8 cellular contexts compared by ENCODE assay signal in genomic region chr19:34175173-34175572, GRCh38. TPM values are rescaled to one million over a fixed set of nuclear protein-coding genes. Genes with fewer than 3 reads are reported as not detected.
A peak's percentile ranks its signal among the peaks of the same experiment; 100 is the strongest.
DNase-seq lines count a peak whose midpoint lies in the region; ATAC-seq and TF ChIP-seq lines count a peak whose summit lies in the region.
"Not testable (repeated sequence)": the region's sequence is repeated elsewhere in the genome, so short reads cannot be mapped to it uniquely, and the experiment has no call there.

No MANE protein-coding gene starts in this region.

- POLR2A ChIA-PET in HEK293 (lab: Yijun Ruan, JAX) = interaction anchor here (0.7 kb wide), 1 partner anchor 25 kb away, joined by 3 read pairs; no protein-coding TSS in a partner anchor
- POLR2A ChIA-PET in SK-N-SH (lab: Yijun Ruan, JAX) = not testable (repeated sequence)

- not testable (repeated sequence) for DNase-seq in SK-N-SH; coronary artery (ENCODE audit: low spot score); neural progenitor cell (ENCODE audit: low spot score); stomach

- H3K27ac Mint-ChIP-seq in activated T-helper 17 cell treated with anti-CD3 and anti-CD28 coated beads, Interleukin-2, amount 50 U/mL, for 72 hours; neural progenitor cell: not testable (repeated sequence)

- not testable (repeated sequence) for H3K9me3 Mint-ChIP-seq in activated T-helper 17 cell treated with anti-CD3 and anti-CD28 coated beads, Interleukin-2, amount 50 U/mL, for 72 hours; neural progenitor cell

- not testable (repeated sequence) for H2AFZ ChIP-seq in SK-N-SH (ENCODE audit: low read depth); neural progenitor cell (replicated peaks)

- H4K20me1 ChIP-seq in BLaER1 treated with 17β-estradiol and CSF1 and Interleukin-3, amounts not matched to agents 10 nM and 100 nM = peaks cover 69 to 76% (median 71%) of the 10 kb centered on the region in 11 experiments
- H4K20me1 ChIP-seq in SK-N-SH (ENCODE audit: insufficient read depth) = peaks cover 68% of the 10 kb centered on the region
- peaks cover 70% of the 10 kb centered on the region for H4K20me1 ChIP-seq in neural progenitor cell (ENCODE audit: low read depth)

- TF ChIP-seq CTCF in HEK293 (tag by site-specific recombination; IDR thresholded peaks at IDR 0.05); SK-N-SH (IDR thresholded peaks at IDR 0.05); coronary artery (IDR thresholded peaks at IDR 0.05); neural progenitor cell (IDR thresholded peaks at IDR 0.05); stomach (IDR thresholded peaks at IDR 0.05): not testable (repeated sequence)

- peak overlapping the region in 10 of 11 experiments; percentile 20 to 100 (median 46); a peak in 15 of 22 replicates for H3K9ac ChIP-seq in BLaER1 treated with 17β-estradiol and CSF1 and Interleukin-3, amounts not matched to agents 10 nM and 100 nM
- H3K9ac ChIP-seq in SK-N-SH; iPS-18a (ENCODE audit: low read length); neural progenitor cell: not testable (repeated sequence)

- not testable (repeated sequence) for TF ChIP-seq EP300 in SK-N-SH (IDR thresholded peaks at IDR 0.05; ENCODE audit: borderline replicate concordance in 1 of 2, low read depth in 1 of 2, low read length in 1 of 2); stomach (IDR thresholded peaks at IDR 0.05)

- H3K79me2 ChIP-seq in SK-N-SH (ENCODE audit: insufficient read depth) (peaks cover 78% of the 10 kb centered on the region), neural progenitor cell (ENCODE audit: low read depth) (peaks cover 88% of the 10 kb centered on the region)

- H3K36me3 Mint-ChIP-seq in activated T-helper 17 cell treated with anti-CD3 and anti-CD28 coated beads, Interleukin-2, amount 50 U/mL, for 72 hours (ENCODE audit: low read depth) = peaks cover 78% of the 10 kb centered on the region
- H3K36me3 Mint-ChIP-seq in neural progenitor cell = peaks cover 14% of the 10 kb centered on the region

- not testable (repeated sequence) for H3K9me3 ChIP-seq in BLaER1 treated with 17β-estradiol and CSF1 and Interleukin-3, amounts not matched to agents 10 nM and 100 nM (replicated peaks in 1 of 11); HEK293 (ENCODE audit: control insufficient read depth, insufficient read depth, low read depth, low read length); SK-N-SH; iPS-18a (ENCODE audit: control insufficient read depth, low read depth, low read length); neural progenitor cell (ENCODE audit: low read depth); stomach

- not testable (repeated sequence) for H3K9me2 ChIP-seq in SK-N-SH

- ATAC-seq in activated T-helper 17 cell treated with anti-CD3 and anti-CD28 coated beads, Interleukin-2, amount 50 U/mL, for 72 hours (replicated peaks) = not testable (repeated sequence)

- TF ChIP-seq POLR2A in stomach (IDR thresholded peaks at IDR 0.05) = not testable (repeated sequence)

- peak overlapping the region; percentile 86 for H3K4me3 Mint-ChIP-seq in activated T-helper 17 cell treated with anti-CD3 and anti-CD28 coated beads, Interleukin-2, amount 50 U/mL, for 72 hours
- H3K4me3 Mint-ChIP-seq in neural progenitor cell = peak overlapping the region; percentile 44

- H3K27me3 ChIP-seq in BLaER1 treated with 17β-estradiol and CSF1 and Interleukin-3, amounts not matched to agents 10 nM and 100 nM; SK-N-SH (ENCODE audit: insufficient read depth); iPS-18a (ENCODE audit: control insufficient read depth, insufficient read depth, low read length); neural progenitor cell; stomach: not testable (repeated sequence)

- peaks cover 9 to 62% (median 37%) of the 10 kb centered on the region in 11 experiments; a peak in 21 of 22 replicates for H3K36me3 ChIP-seq in BLaER1 treated with 17β-estradiol and CSF1 and Interleukin-3, amounts not matched to agents 10 nM and 100 nM
- peaks cover 8 to 40% of the 10 kb centered on the region in 2 experiments for H3K36me3 ChIP-seq in HEK293 (ENCODE audit: control insufficient read depth in 2 of 2, insufficient read depth in 1 of 2, low read length in 2 of 2)
- H3K36me3 ChIP-seq in SK-N-SH (replicated peaks in 1 of 2; ENCODE audit: control insufficient read depth in 1 of 2, insufficient read depth in 2 of 2, low read length in 1 of 2) = peaks cover 10 to 36% of the 10 kb centered on the region in 2 experiments
- peaks cover 19% of the 10 kb centered on the region for H3K36me3 ChIP-seq in iPS-18a (ENCODE audit: control insufficient read depth, low read depth, low read length)
- H3K36me3 ChIP-seq in neural progenitor cell = peaks cover 12% of the 10 kb centered on the region
- not testable (repeated sequence) for H3K36me3 ChIP-seq in stomach

- CTCF ChIA-PET in HEK293 (lab: Yijun Ruan, JAX) = interaction anchor here (0.6 to 7.9 kb wide), 7 partner anchors 16 to 1520 kb away, joined by 3 to 64 read pairs (median 3); no protein-coding TSS in a partner anchor
- CTCF ChIA-PET in SK-N-SH (lab: Yijun Ruan, JAX) = not testable (repeated sequence)

- 81% methylated on average over 8 of the region's 8 CpGs for WGBS in SK-N-SH (ENCODE audit: low lambda C conversion rate)
- 68 to 80% (median 75%) methylated on average over 8 of the region's 8 CpGs for WGBS in stomach, 5 donors

- not testable (repeated sequence) for H3K27me3 Mint-ChIP-seq in activated T-helper 17 cell treated with anti-CD3 and anti-CD28 coated beads, Interleukin-2, amount 50 U/mL, for 72 hours; neural progenitor cell (ENCODE audit: insufficient read depth, low read depth)

- peak overlapping the region; percentile 80 to 98 (median 93) for H3K4me2 ChIP-seq in BLaER1 treated with 17β-estradiol and CSF1 and Interleukin-3, amounts not matched to agents 10 nM and 100 nM
- peak overlapping the region; percentile 87 for H3K4me2 ChIP-seq in SK-N-SH
- H3K4me2 ChIP-seq in neural progenitor cell = peak overlapping the region; percentile 88

- intact Hi-C loops in stomach (cut with DNase I; ENCODE audit: low total_unique reads) = not testable (repeated sequence)

- H3F3A ChIP-seq in SK-N-SH (replicated peaks; ENCODE audit: insufficient read depth) = peaks cover 12% of the 10 kb centered on the region
- H3F3A ChIP-seq in neural progenitor cell (ENCODE audit: low read depth) = peaks cover 32% of the 10 kb centered on the region

- H3K4me3 ChIP-seq in BLaER1 treated with 17β-estradiol and CSF1 and Interleukin-3, amounts not matched to agents 10 nM and 100 nM = peak overlapping the region; percentile 25 to 99 (median 91); a peak in 15 of 20 replicates
- H3K4me3 ChIP-seq in HEK293 (ENCODE audit: low read depth, low read length); SK-N-SH (ENCODE audit: low read depth in 2 of 2, low read length in 1 of 2): not testable (repeated sequence)
- peak overlapping the region; percentile 50 for H3K4me3 ChIP-seq in coronary artery
- H3K4me3 ChIP-seq in iPS-18a (ENCODE audit: low read length) = peak overlapping the region; percentile 11
- H3K4me3 ChIP-seq in neural progenitor cell = peak overlapping the region; percentile 91
- H3K4me3 ChIP-seq in stomach = peak overlapping the region in 2 of 4 donors; percentile 20 to 69

- H3K4me1 ChIP-seq in BLaER1 treated with 17β-estradiol and CSF1 and Interleukin-3, amounts not matched to agents 10 nM and 100 nM = peaks cover 46 to 80% (median 71%) of the 10 kb centered on the region in 10 experiments
- peaks cover 65% of the 10 kb centered on the region for H3K4me1 ChIP-seq in HEK293 (ENCODE audit: control insufficient read depth, insufficient read depth, low read length)
- H3K4me1 ChIP-seq in SK-N-SH (ENCODE audit: control insufficient read depth in 1 of 2, insufficient read depth in 2 of 2, low read depth in 1 of 2, low read length in 1 of 2) = peaks cover 15 to 32% of the 10 kb centered on the region in 2 experiments
- not testable (repeated sequence) for H3K4me1 ChIP-seq in iPS-18a (ENCODE audit: control insufficient read depth, low read depth, low read length)
- H3K4me1 ChIP-seq in neural progenitor cell = peaks cover 45% of the 10 kb centered on the region
- H3K4me1 ChIP-seq in stomach = peaks cover 56 to 82% (median 77%) of the 10 kb centered on the region in 4 donors

- peaks cover 30% of the 10 kb centered on the region for H3K4me1 Mint-ChIP-seq in activated T-helper 17 cell treated with anti-CD3 and anti-CD28 coated beads, Interleukin-2, amount 50 U/mL, for 72 hours
- peaks cover 54% of the 10 kb centered on the region for H3K4me1 Mint-ChIP-seq in neural progenitor cell

- H3K27ac ChIP-seq in BLaER1 treated with 17β-estradiol and CSF1 and Interleukin-3, amounts not matched to agents 10 nM and 100 nM = peak overlapping the region in 2 of 11 experiments; percentile 3 to 21; a peak in 2 of 22 replicates
- H3K27ac ChIP-seq in HEK293 (ENCODE audit: extremely low read depth, low read depth, low read length) (peak overlapping the region; percentile 33), coronary artery (peak overlapping the region in 1 of 2 donors; percentile 12), stomach (peak overlapping the region in 3 of 5 donors; percentile 29 to 99 (median 46))
- not testable (repeated sequence) for H3K27ac ChIP-seq in SK-N-SH (ENCODE audit: low read depth in 2 of 2, low read length in 1 of 2); iPS-18a (ENCODE audit: low read length); neural progenitor cell

- not testable (repeated sequence) for TF ChIP-seq RAD21 in SK-N-SH (IDR thresholded peaks at IDR 0.05; ENCODE audit: low read length)

TF ChIP-seq in HEK293, 187 proteins besides CTCF, POLR2A, EP300 and RAD21 (continues in another document):
- peak; percentile 66; the same call in 1 of the 2 replicates for TF ChIP-seq BCL11A (tag by site-specific recombination; IDR thresholded peaks at IDR 0.05; ENCODE audit: low read depth)

RNA-seq across cellular contexts. Expression of gene LSM14A, which starts 2.9 kb away (rescaled TPM):
- 79.0 and 87.7 TPM in 2 replicates for polyA plus RNA-seq in SK-N-SH (2012; rRNA removed)
- 85.1 and 96.5 TPM in 2 replicates for polyA plus RNA-seq in SK-N-SH (2012; cell fraction: cytosol; rRNA removed)
- 44.3 and 50.3 TPM in 2 replicates for polyA plus RNA-seq in SK-N-SH (2012; cell fraction: nucleus; rRNA removed)
- 100 to 1,000 TPM in 1 of 2 donors, 10 to 100 TPM in 1; 88.5 to 105 TPM for total RNA-seq in activated T-helper 17 cell treated with anti-CD3 and anti-CD28 coated beads, Interleukin-2, amount 50 U/mL, for 72 hours
- 152 and 157 TPM in 2 replicates for total RNA-seq in neural progenitor cell (ENCODE audit: low replicate concordance)
- total RNA-seq in stomach = 100 to 1,000 TPM in 4 of 5 donors, 10 to 100 TPM in 1; 53.3 to 227 (median 171) TPM
- polyA plus RNA-seq in stomach = 10 to 100 TPM; 38.4 to 74.3 (median 51.5) TPM
